29 cellular contexts compared by ENCODE assay signal in the genomic region with DNA sequence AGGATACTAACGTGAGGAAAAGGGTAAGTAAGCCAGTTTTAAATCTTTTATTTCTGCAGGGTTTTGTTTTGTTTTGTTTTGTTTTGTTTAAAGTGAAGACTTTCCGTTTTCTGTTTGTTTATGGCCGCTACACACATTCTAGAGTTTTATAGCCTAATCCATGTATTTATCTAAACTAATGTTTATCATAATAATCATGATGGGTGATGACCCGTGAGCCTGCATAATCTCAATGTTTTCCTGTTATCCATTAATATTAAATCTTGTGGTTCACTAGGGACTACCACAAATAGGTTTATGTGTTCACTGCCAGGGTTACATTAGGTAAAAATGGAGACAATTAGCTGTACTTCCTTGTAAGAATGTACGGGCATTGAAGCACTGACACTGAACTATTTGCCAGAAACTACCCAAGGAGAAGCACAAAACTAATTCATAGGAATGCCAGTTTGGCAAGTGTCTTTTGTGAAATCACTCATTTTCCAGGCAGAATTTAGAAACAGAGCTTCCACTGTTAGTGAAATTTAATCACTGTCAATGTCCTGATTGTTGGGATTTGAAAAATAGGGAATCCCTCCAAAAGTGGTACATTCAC.
DNase-seq lines count a peak whose midpoint lies in the region; FAIRE-seq and TF ChIP-seq lines count a peak whose summit lies in the region.
"Had no signal": no experiment of that assay in that cellular context is flagged by ENCODE, and none has a peak within 500 bp of the region (broad histone marks: within the 10 kb centered on the region; RNA-seq: fewer than 3 reads in every experiment).

No MANE protein-coding gene starts in this region.

- H3K18ac ChIP-seq in H1 (ENCODE audit: extremely low read depth, low read length) (no peak overlapping the region), neuronal stem cell (ENCODE audit: low read length) (no peak overlapping the region)

- H3K79me2 ChIP-seq in H1 (ENCODE audit: control insufficient read depth in 1 of 2, insufficient read depth in 2 of 2, low read length in 2 of 2) = no peaks in the 10 kb centered on the region

- no peak overlapping the region for H3K56ac ChIP-seq in H1 (replicated peaks; ENCODE audit: insufficient read length, low read depth, low read length)

- H3K4ac ChIP-seq in H1 (replicated peaks; ENCODE audit: insufficient read length, low read depth, low read length) (no peak overlapping the region), neuronal stem cell (ENCODE audit: low read length) (no peak overlapping the region)

- H3K4me3 ChIP-seq in NB4 (ENCODE audit: low read depth, low read length) (no peak overlapping the region), H1 (ENCODE audit: extremely low read depth in 1 of 4, insufficient read depth in 2 of 4, low read depth in 3 of 4, low read length in 4 of 4) (no peak overlapping the region), neuronal stem cell (ENCODE audit: low read length in 2 of 2) (no peak overlapping the region)
- H3K4me3 ChIP-seq: coronary artery, GM12878, heart left ventricle, SJCRH30, thoracic aorta, uterus had no signal

- no peak overlapping the region for H2BK12ac ChIP-seq in H1 (ENCODE audit: low read depth, low read length)
- H2BK12ac ChIP-seq in neuronal stem cell (ENCODE audit: low read length) = no peak overlapping the region

- H3K14ac ChIP-seq in H1 (ENCODE audit: insufficient read length) (no peak overlapping the region), neuronal stem cell (ENCODE audit: low read length) (no peak overlapping the region)

- H2BK15ac ChIP-seq in H1 (ENCODE audit: low read length) (no peak overlapping the region), neuronal stem cell (ENCODE audit: low read length) (no peak overlapping the region)

- H3K23ac ChIP-seq in H1 (ENCODE audit: insufficient read length) (no peak overlapping the region), neuronal stem cell (ENCODE audit: low read depth, low read length, poor library complexity) (no peak overlapping the region)

- H3K27ac ChIP-seq in H1 (ENCODE audit: low read depth, low read length) = no peak overlapping the region
- no peak overlapping the region for H3K27ac ChIP-seq in neuronal stem cell (replicated peaks; ENCODE audit: low read length)
- H3K27ac ChIP-seq: coronary artery, heart left ventricle, SJCRH30, thoracic aorta, uterus had no signal

- WGBS in H1 (ENCODE audit: extremely low coverage in 1 of 2, insufficient coverage in 1 of 2, insufficient read length in 1 of 2, insufficient replicate concordance in 2 of 2, low coverage in 1 of 2, low lambda C conversion rate in 2 of 2, missing lambda C conversion rate in 1 of 2), 2 experiments = 78% methylated on average over 5 of the region's 5 CpGs; no CpG with 5 or more reads in 1 of the 2 experiments
- no CpG with 5 or more reads among the region's 5 CpGs for WGBS in neuronal stem cell (ENCODE audit: extremely low coverage in 2 of 2, insufficient read length in 2 of 2, insufficient replicate concordance in 1 of 2), 2 donors

- no peak overlapping the region for H4K5ac ChIP-seq in H1 (ENCODE audit: insufficient read length, low read depth, low read length)

- no peak overlapping the region for H2BK20ac ChIP-seq in H1 (ENCODE audit: low read length)

- no peak overlapping the region for H2BK120ac ChIP-seq in H1 (replicated peaks; ENCODE audit: low read depth, low read length)
- H2BK120ac ChIP-seq in neuronal stem cell (ENCODE audit: low read depth, low read length) = no peak overlapping the region

- TF ChIP-seq CTCF in NB4 (IDR thresholded peaks at IDR 0.05; ENCODE audit: low read depth, low read length) (no peak), H1 (IDR thresholded peaks at IDR 0.05; ENCODE audit: control extremely low read depth in 1 of 3, insufficient read depth in 1 of 3, low read depth in 1 of 3, low read length in 3 of 3) (no peak)

- H3K9ac ChIP-seq in H1 (replicated peaks in 1 of 4; ENCODE audit: extremely low read depth in 1 of 4, low read depth in 3 of 4, low read length in 3 of 4) (no peak overlapping the region), neuronal stem cell (ENCODE audit: low read depth, low read length, poor library complexity) (no peak overlapping the region)

- H3K23me2 ChIP-seq in H1 (ENCODE audit: low read depth, low read length) = no peaks in the 10 kb centered on the region

- DNase-seq in Ammon's horn (ENCODE audit: low spot score) (peak; percentile 54), NB4 (ENCODE audit: low read depth) (peak; percentile 6), H1 (ENCODE audit: low read depth in 1 of 2, low spot score in 2 of 2) (no peak), kidney tubule cell (ENCODE audit: low spot score) (peak; percentile 61), neuronal stem cell (ENCODE audit: low spot score) (no peak), NK-92 (lab: John Stamatoyannopoulos, UW; ENCODE audit: unreplicated experiment) (no peak), NCI-H226 (no peak)
- DNase-seq in stimulated activated CD4-positive, alpha-beta T cell treated with anti-CD3 and anti-CD28 coated beads, Interleukin-4, amount 100 ng/mL, for 24 hours = no peak
- DNase-seq: activated CD4-positive, alpha-beta T cell treated with anti-CD3 and anti-CD28 coated beads for 36 hours; activated CD8-positive, alpha-beta memory T cell treated with anti-CD3 and anti-CD28 coated beads for 24 hours; activated naive CD4-positive, alpha-beta T cell treated with Interleukin-2 at 50 U/mL for 16 hours; activated T-cell treated with anti-CD3 and anti-CD28 coated beads, Interleukin-2, amount 50 U/mL, for 48 hours; BE2C; DMS79; heart left ventricle; mesendoderm; naive B cell; NCI-H510A; right cardiac atrium; stimulated activated CD4-positive, alpha-beta T cell treated with anti-CD3 and anti-CD28 coated beads, Interleukin-4, amount 100 ng/mL, for 4 hours; stimulated activated naive CD4-positive, alpha-beta T cell; uterus had no signal

- H3K36me3 ChIP-seq in H1 (ENCODE audit: control insufficient read depth in 2 of 4, insufficient read depth in 4 of 4, low read length in 3 of 4) = no peaks in the 10 kb centered on the region
- H3K36me3 ChIP-seq in neuronal stem cell (replicated peaks in 1 of 2; ENCODE audit: control insufficient read depth in 2 of 2, insufficient read depth in 2 of 2, low read length in 2 of 2) = no peaks in the 10 kb centered on the region
- H3K36me3 ChIP-seq: BE2C, heart left ventricle, SJCRH30, thoracic aorta, uterus had no signal

- H2AK5ac ChIP-seq in H1 (ENCODE audit: low read depth, low read length) = no peak overlapping the region
- no peak overlapping the region for H2AK5ac ChIP-seq in neuronal stem cell (ENCODE audit: low read depth, low read length)

- no peak for TF ChIP-seq POLR2A in NB4 (IDR thresholded peaks at IDR 0.05; ENCODE audit: extremely low read depth, insufficient read length)
- no peak for TF ChIP-seq POLR2A in H1 (IDR thresholded peaks at IDR 0.05; ENCODE audit: control extremely low read depth in 1 of 2, low read depth in 2 of 2, low read length in 2 of 2)

- H3K27me3 ChIP-seq in H1 (replicated peaks in 1 of 4; ENCODE audit: control insufficient read depth in 3 of 4, extremely low read depth in 1 of 4, insufficient read depth in 3 of 4, low read length in 3 of 4) (no peaks in the 10 kb centered on the region), neuronal stem cell (ENCODE audit: control insufficient read depth in 3 of 3, insufficient read depth in 3 of 3, low read depth in 1 of 3, low read length in 3 of 3) (no peaks in the 10 kb centered on the region)
- H3K27me3 ChIP-seq: BE2C, heart left ventricle, SJCRH30, uterus had no signal

- H2AFZ ChIP-seq in H1 (ENCODE audit: low read length) = 0 out of 2 replicates have a peak overlapping the region, but pooled peaks have one; percentile 11
- H2AFZ ChIP-seq in neuronal stem cell (ENCODE audit: low read length) = no peak overlapping the region

- FAIRE-seq in H1 (lab: Jason Lieb, UNC) = no peak
- FAIRE-seq: A204.1, bronchial epithelial cell, RCC 7860 had no signal

- H3K4me1 ChIP-seq in H1 (replicated peaks in 1 of 4; ENCODE audit: control insufficient read depth in 3 of 4, insufficient read depth in 4 of 4, low read length in 3 of 4) (no peaks in the 10 kb centered on the region), neuronal stem cell (ENCODE audit: control insufficient read depth in 2 of 2, insufficient read depth in 1 of 2, low read depth in 1 of 2, low read length in 2 of 2) (no peaks in the 10 kb centered on the region)
- H3K4me1 ChIP-seq: BE2C, heart left ventricle, uterus had no signal

- no peak for TF ChIP-seq EP300 in H1 (IDR thresholded peaks at IDR 0.05; ENCODE audit: borderline replicate concordance in 1 of 2, low read depth in 2 of 2, low read length in 2 of 2)

- H3K79me1 ChIP-seq in H1 (ENCODE audit: low read depth, low read length) (no peaks in the 10 kb centered on the region), neuronal stem cell (ENCODE audit: low read depth, low read length) (no peaks in the 10 kb centered on the region)

- CTCF ChIA-PET in H1 (lab: Charles Lee; ENCODE audit: partially characterized antibody) = interaction anchor here (0.5 to 1.7 kb wide), 11 partner anchors 8 to 630 kb away, joined by 3 to 8 read pairs (median 4); no protein-coding TSS in a partner anchor

- POLR2A ChIA-PET in H1 (lab: Charles Lee; ENCODE audit: partially characterized antibody) = no interaction called here

- H3K9me3 ChIP-seq in H1 (ENCODE audit: insufficient read depth in 2 of 2, low read depth in 1 of 2, low read length in 1 of 2) (no peaks in the 10 kb centered on the region), neuronal stem cell (replicated peaks in 1 of 2; ENCODE audit: control insufficient read depth in 2 of 2, insufficient read depth in 1 of 2, low read depth in 1 of 2, low read length in 2 of 2) (no peaks in the 10 kb centered on the region)
- H3K9me3 ChIP-seq: BE2C, heart left ventricle, SJCRH30, thoracic aorta, uterus had no signal

- H4K8ac ChIP-seq in H1 (ENCODE audit: extremely low read depth, insufficient read depth, low read length) (no peak overlapping the region), neuronal stem cell (ENCODE audit: low read depth, low read length) (no peak overlapping the region)

- H3K4me2 ChIP-seq in H1 (ENCODE audit: insufficient read depth in 1 of 2, low read depth in 2 of 2, low read length in 2 of 2) (no peak overlapping the region), neuronal stem cell (ENCODE audit: insufficient read depth, low read length, poor library complexity, severe bottlenecking) (no peak overlapping the region)

- no peak for TF ChIP-seq RAD21 in H1 (IDR thresholded peaks at IDR 0.05 in 1 of 2, conservative IDR thresholded peaks at IDR 0.05 in 1 of 2; ENCODE audit: low read depth in 2 of 2, low read length in 2 of 2)

- H2BK5ac ChIP-seq in H1 (ENCODE audit: low read depth, low read length) (no peak overlapping the region), neuronal stem cell (ENCODE audit: low read length) (no peak overlapping the region)

- H4K91ac ChIP-seq in H1 (replicated peaks; ENCODE audit: insufficient read length, low read length) (no peak overlapping the region), neuronal stem cell (ENCODE audit: low read depth, low read length, poor library complexity) (no peak overlapping the region)

- no peaks in the 10 kb centered on the region for H4K20me1 ChIP-seq in H1 (replicated peaks in 1 of 2; ENCODE audit: control insufficient read depth in 1 of 2, insufficient read depth in 2 of 2, low read length in 2 of 2)

TF ChIP-seq in H1, 55 proteins besides CTCF, POLR2A, EP300 and RAD21 (continues in another document):
- TF ChIP-seq HDAC6 (IDR thresholded peaks at IDR 0.05; ENCODE audit: low read depth, low read length) (no peak), ZNF274 (IDR thresholded peaks at IDR 0.05; ENCODE audit: borderline replicate concordance, extremely low read depth, low read length) (no peak)

Comparison
In these comparisons a context has a peak if more than half of its experiments do, and no peak if none do; other contexts are left out.
1. DNase-seq: peak in Ammon's horn (single experiment), NB4 (single experiment) and kidney tubule cell (single experiment); none in H1 (0 of 2), neuronal stem cell (single experiment), NK-92 (single experiment), NCI-H226 (single experiment) and stimulated activated CD4-positive, alpha-beta T cell treated with anti-CD3 and anti-CD28 coated beads, Interleukin-4, amount 100 ng/mL, for 24 hours (single experiment).